In the genomic region with DNA sequence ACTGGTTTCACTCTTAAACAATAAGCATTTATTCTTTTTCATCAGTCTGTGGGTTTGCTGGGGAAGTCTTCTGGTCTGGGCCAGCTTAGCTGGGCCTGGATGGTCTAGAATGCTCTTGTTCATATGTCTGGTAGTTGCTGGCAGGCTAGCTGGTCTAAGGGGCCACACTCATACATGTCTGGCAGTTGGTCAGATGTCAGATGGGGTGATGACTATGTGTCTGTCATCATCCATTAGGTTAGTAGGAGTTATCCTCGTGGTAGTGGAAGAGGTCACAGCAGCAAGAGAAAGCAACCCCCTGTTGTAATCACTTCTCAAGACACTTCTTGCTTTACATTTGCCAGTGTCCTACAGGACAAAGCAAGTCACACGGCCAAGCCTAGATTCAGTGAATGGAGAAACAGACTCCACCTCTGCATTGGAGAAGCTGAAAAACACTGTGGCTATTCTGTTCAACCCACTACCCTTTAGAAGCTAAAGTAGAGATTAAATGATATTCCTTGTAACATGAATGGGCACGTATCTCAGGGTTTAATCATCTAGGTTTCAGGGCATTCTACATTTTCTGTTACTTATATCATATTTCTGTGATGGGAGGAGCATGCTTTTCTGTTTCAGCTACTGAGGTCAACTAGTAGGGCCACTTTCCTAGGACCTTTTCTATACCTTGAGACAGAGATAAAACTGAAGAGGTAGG, we compare ENCODE assay signal across 1 cellular context.
TF ChIP-seq lines count a peak whose summit lies in the region.

No MANE protein-coding gene starts in this region.

TF ChIP-seq in SK-N-SH, 30 proteins besides CTCF, POLR2A, EP300 and RAD21:
- no peak for TF ChIP-seq RCOR1 (IDR thresholded peaks at IDR 0.05; ENCODE audit: low read length)
- no peak for TF ChIP-seq SIN3A (IDR thresholded peaks at IDR 0.05; ENCODE audit: borderline replicate concordance, low read depth, low read length)
- no peak for TF ChIP-seq RFX5 (IDR thresholded peaks at IDR 0.05; ENCODE audit: low read length)
- no peak for TF ChIP-seq GABPA (IDR thresholded peaks at IDR 0.05; ENCODE audit: low read depth)
- TF ChIP-seq TCF12 (IDR thresholded peaks at IDR 0.05): no peak
